ENCODE assay signal across 8 cellular contexts in genomic region chr15:76286231-76286879, GRCh38. TPM values are rescaled to one million over a fixed set of nuclear protein-coding genes. Genes with fewer than 3 reads are reported as not detected.
DNase-seq lines count a peak whose midpoint lies in the region; ATAC-seq and TF ChIP-seq lines count a peak whose summit lies in the region.

No MANE protein-coding gene starts in this region.

- peak overlapping the region; percentile 15; the same call in 1 of the 2 replicates for H3K4me3 ChIP-seq in GM12865 (ENCODE audit: low read depth, low read length)

- peaks cover 33% of the 10 kb centered on the region for H3K36me3 Mint-ChIP-seq in activated T-helper 1 cell treated with anti-CD3 and anti-CD28 coated beads, Interleukin-12 subunit alpha, Interleukin-12 subunit beta, Interleukin-2, Interleukin-4 antibody, amounts not matched to agents 30 ng/mL and 10 ng/mL and 1 ng/mL, durations not matched to agents 14 hours and 24 hours and 36 hours (ENCODE audit: low read depth)
- H3K36me3 Mint-ChIP-seq in natural killer cell, result no peaks in the 10 kb centered on the region

- H3K4me1 Mint-ChIP-seq in activated T-helper 1 cell treated with anti-CD3 and anti-CD28 coated beads, Interleukin-12 subunit alpha, Interleukin-12 subunit beta, Interleukin-2, Interleukin-4 antibody, amounts not matched to agents 30 ng/mL and 10 ng/mL and 1 ng/mL, durations not matched to agents 14 hours and 24 hours and 36 hours (ENCODE audit: low read depth), result peaks cover 22% of the 10 kb centered on the region
- peaks cover 25 to 35% of the 10 kb centered on the region in 2 donors for H3K4me1 Mint-ChIP-seq in natural killer cell

- H3K27me3 Mint-ChIP-seq in activated T-helper 1 cell treated with anti-CD3 and anti-CD28 coated beads, Interleukin-12 subunit alpha, Interleukin-12 subunit beta, Interleukin-2, Interleukin-4 antibody, amounts not matched to agents 30 ng/mL and 10 ng/mL and 1 ng/mL, durations not matched to agents 14 hours and 24 hours and 36 hours (ENCODE audit: insufficient read depth), result no peaks in the 10 kb centered on the region
- no peaks in the 10 kb centered on the region for H3K27me3 Mint-ChIP-seq in natural killer cell (ENCODE audit: low read depth in 2 of 2)

- peak overlapping the region; percentile 66 for H3K4me3 Mint-ChIP-seq in activated T-helper 1 cell treated with anti-CD3 and anti-CD28 coated beads, Interleukin-12 subunit alpha, Interleukin-12 subunit beta, Interleukin-2, Interleukin-4 antibody, amounts not matched to agents 30 ng/mL and 10 ng/mL and 1 ng/mL, durations not matched to agents 14 hours and 24 hours and 36 hours
- peak overlapping the region; percentile 69 for H3K4me3 Mint-ChIP-seq in natural killer cell

- peak; percentile 58 for DNase-seq in GM12865 (ENCODE audit: low read depth)
- no peak for DNase-seq in activated T-helper 1 cell treated with anti-CD3 and anti-CD28 coated beads, Interleukin-12 subunit alpha, Interleukin-12 subunit beta, Interleukin-2, Interleukin-4 antibody, amounts not matched to agents 30 ng/mL and 10 ng/mL and 1 ng/mL, durations not matched to agents 14 hours and 24 hours and 36 hours (ENCODE audit: low spot score)
- no peak for DNase-seq in natural killer cell
- DNase-seq in HPDE6-E6E7 (ENCODE audit: extremely low spot score), result no peak
- no peak for DNase-seq in NCI-H1417 (lab: John Stamatoyannopoulos, UW)
- DNase-seq in dedifferentiated amniotic fluid mesenchymal stem cell (ENCODE audit: extremely low spot score), result no peak

- no peaks in the 10 kb centered on the region for H3K9me3 Mint-ChIP-seq in activated T-helper 1 cell treated with anti-CD3 and anti-CD28 coated beads, Interleukin-12 subunit alpha, Interleukin-12 subunit beta, Interleukin-2, Interleukin-4 antibody, amounts not matched to agents 30 ng/mL and 10 ng/mL and 1 ng/mL, durations not matched to agents 14 hours and 24 hours and 36 hours
- H3K9me3 Mint-ChIP-seq in natural killer cell, result no peaks in the 10 kb centered on the region

- TF ChIP-seq CTCF in GM12865 (IDR thresholded peaks at IDR 0.05; ENCODE audit: insufficient read depth, low read depth, low read length, missing control alignments) (no peak), natural killer cell (IDR thresholded peaks at IDR 0.05) (no peak)

- peak overlapping the region; percentile 52 for H3K27ac Mint-ChIP-seq in activated T-helper 1 cell treated with anti-CD3 and anti-CD28 coated beads, Interleukin-12 subunit alpha, Interleukin-12 subunit beta, Interleukin-2, Interleukin-4 antibody, amounts not matched to agents 30 ng/mL and 10 ng/mL and 1 ng/mL, durations not matched to agents 14 hours and 24 hours and 36 hours
- peak overlapping the region; percentile 86 to 89 for H3K27ac Mint-ChIP-seq in natural killer cell

- intact Hi-C loops in activated T-helper 1 cell treated with anti-CD3 and anti-CD28 coated beads, Interleukin-12 subunit alpha, Interleukin-12 subunit beta, Interleukin-2, Interleukin-4 antibody, amounts not matched to agents 30 ng/mL and 10 ng/mL and 1 ng/mL, durations not matched to agents 14 hours and 24 hours and 36 hours (cut with micrococcal nuclease), result loop anchor here (2.0 kb wide), 1 partner anchor 50 kb away; the partner anchor contains the start of gene ISL2
- intact Hi-C loops in natural killer cell (cut with micrococcal nuclease), result loop anchor here (1.0 to 10.0 kb wide), 3 partner anchors 24 to 56 kb away; no protein-coding TSS in a partner anchor

- ATAC-seq in HG02852 (IDR thresholded peaks at IDR 0.05; ENCODE audit: unreplicated experiment) (peak; percentile 50), natural killer cell (peak; percentile 87 to 95 (median 93)), GM21367 (IDR thresholded peaks at IDR 0.05; ENCODE audit: unreplicated experiment) (no peak)

RNA-seq across cellular contexts. Expression of gene ETFA, which starts 24.9 kb away (rescaled TPM):
- 129 and 133 TPM in 2 replicates for total RNA-seq in activated T-helper 1 cell treated with anti-CD3 and anti-CD28 coated beads, Interleukin-12 subunit alpha, Interleukin-12 subunit beta, Interleukin-2, Interleukin-4 antibody, amounts not matched to agents 30 ng/mL and 10 ng/mL and 1 ng/mL, durations not matched to agents 14 hours and 24 hours and 36 hours
- total RNA-seq in natural killer cell, result 10 to 100 TPM; 71.9 to 93.1 (median 79.8) TPM

RNA-seq across cellular contexts. Expression of gene ISL2, which starts 50.2 kb away (rescaled TPM):
- 1.3 TPM in 2 replicates for total RNA-seq in activated T-helper 1 cell treated with anti-CD3 and anti-CD28 coated beads, Interleukin-12 subunit alpha, Interleukin-12 subunit beta, Interleukin-2, Interleukin-4 antibody, amounts not matched to agents 30 ng/mL and 10 ng/mL and 1 ng/mL, durations not matched to agents 14 hours and 24 hours and 36 hours
- total RNA-seq in natural killer cell, result not detected
